Comparison of ENCODE assay signal across 18 cellular contexts in genomic region chr13:95706356-95706755, GRCh38.
"Had no signal": no experiment of that assay in that cellular context is flagged by ENCODE, and none has a peak within 500 bp of the region (broad histone marks: within the 10 kb centered on the region; RNA-seq: fewer than 3 reads in every experiment).

No MANE protein-coding gene starts in this region.

- H3K27ac Mint-ChIP-seq: brain; stimulated activated naive CD8-positive, alpha-beta T cell treated with anti-CD3 and anti-CD28 coated beads, Interleukin-15, Interleukin-2, amounts not matched to agents 100 ng/mL and 50 ng/mL, for 24 hours had no signal

- H3K9me3 Mint-ChIP-seq: natural killer cell; stimulated activated naive CD8-positive, alpha-beta T cell treated with anti-CD3 and anti-CD28 coated beads, Interleukin-15, Interleukin-2, amounts not matched to agents 100 ng/mL and 50 ng/mL, for 24 hours had no signal

- H3K27ac ChIP-seq: left ventricle myocardium inferior, thoracic aorta, upper lobe of right lung, VCaP had no signal

- ATAC-seq: upper lobe of right lung had no signal

- H3K36me3 Mint-ChIP-seq: natural killer cell had no signal

- H3K27me3 ChIP-seq: upper lobe of right lung had no signal

- H3K4me3 Mint-ChIP-seq: activated naive CD8-positive, alpha-beta T cell; brain; stimulated activated naive CD8-positive, alpha-beta T cell treated with anti-CD3 and anti-CD28 coated beads, Interleukin-15, Interleukin-2, amounts not matched to agents 100 ng/mL and 50 ng/mL, for 24 hours had no signal

- DNase-seq: activated CD8-positive, alpha-beta memory T cell treated with anti-CD3 and anti-CD28 coated beads for 24 hours; activated effector memory CD4-positive, alpha-beta T cell treated with Interleukin-2 at 50 U/mL for 16 hours; cortex of kidney; effector CD4-positive, alpha-beta T cell; foreskin fibroblast; hippocampal formation; kidney; left ventricle myocardium inferior; mucosa of descending colon; natural killer cell; nucleus accumbens; right cardiac atrium; upper lobe of right lung had no signal

- H3K9me3 ChIP-seq: left ventricle myocardium inferior, mucosa of descending colon, thoracic aorta, upper lobe of right lung had no signal

- H3K27me3 Mint-ChIP-seq: activated naive CD8-positive, alpha-beta T cell; brain; stimulated activated naive CD8-positive, alpha-beta T cell treated with anti-CD3 and anti-CD28 coated beads, Interleukin-15, Interleukin-2, amounts not matched to agents 100 ng/mL and 50 ng/mL, for 24 hours had no signal
